In the genomic region with DNA sequence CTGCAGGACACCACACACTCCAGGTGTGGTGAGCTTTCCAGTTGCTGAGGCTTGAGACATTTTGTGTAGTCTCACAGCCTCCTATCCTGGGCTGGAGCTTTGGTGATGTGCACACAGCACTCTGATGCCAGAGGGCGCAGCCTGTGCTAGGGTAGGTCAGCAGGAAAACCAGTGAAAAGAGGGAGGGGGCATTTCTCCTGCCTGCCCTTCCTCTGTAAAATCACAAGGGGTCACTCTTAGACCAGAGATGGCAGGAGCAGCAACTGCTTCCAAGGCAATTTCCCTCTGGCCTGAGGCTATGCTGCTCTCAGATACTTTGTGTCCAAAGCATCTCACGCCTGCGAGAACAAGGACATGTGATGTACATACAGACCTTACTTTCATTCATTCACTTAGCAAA, we compare ENCODE assay signal across 8 cellular contexts. TPM values are rescaled to one million over a fixed set of nuclear protein-coding genes. Genes with fewer than 3 reads are reported as not detected.
DNase-seq lines count a peak whose midpoint lies in the region; ATAC-seq and TF ChIP-seq lines count a peak whose summit lies in the region.

No MANE protein-coding gene starts in this region.

- no peak for TF ChIP-seq EP300 in gastroesophageal sphincter (IDR thresholded peaks at IDR 0.05)

- no peak overlapping the region for H3K27ac ChIP-seq in gastroesophageal sphincter

- H3K4me1 ChIP-seq in gastroesophageal sphincter = peaks cover 0 to 24% (median 5%) of the 10 kb centered on the region in 3 donors

- 60% methylated on average over 1 of the region's 3 CpGs; no CpG with 5 or more reads in 1 of the 2 donors for WGBS in gastroesophageal sphincter (ENCODE audit: low coverage in 1 of 2), 2 donors

- H3K27me3 ChIP-seq in gastroesophageal sphincter = no peaks in the 10 kb centered on the region

- ATAC-seq in gastroesophageal sphincter = peak; percentile 28
- no peak for ATAC-seq in GM21528 (IDR thresholded peaks at IDR 0.05; ENCODE audit: low FRiP score, unreplicated experiment)
- no peak for ATAC-seq in GM18861 (IDR thresholded peaks at IDR 0.05; ENCODE audit: unreplicated experiment)

- DNase-seq in AG08396 (ENCODE audit: low spot score) (peak; percentile 55), GM12864 (ENCODE audit: low read depth) (peak; percentile 15), NCI-H1694 treated with DMSO at 0.1 percent for 48 hours (lab: John Stamatoyannopoulos, UW) (peak; percentile 35), renal cortical epithelial cell (ENCODE audit: low read depth) (peak; percentile 56)
- DNase-seq in activated CD4-positive, alpha-beta T cell treated with anti-CD3 and anti-CD28 coated beads, Interleukin-2, amount 50 U/mL, for 48 hours = peak; percentile 20 to 38

- H3K4me3 ChIP-seq in GM12864 (ENCODE audit: low read depth, low read length) (no peak overlapping the region), gastroesophageal sphincter (no peak overlapping the region)

- H3K9me3 ChIP-seq in gastroesophageal sphincter = no peaks in the 10 kb centered on the region

- peaks cover 0 to 82% of the 10 kb centered on the region in 2 donors for H3K36me3 ChIP-seq in gastroesophageal sphincter

- TF ChIP-seq CTCF in GM12864 (IDR thresholded peaks at IDR 0.05; ENCODE audit: low read depth, low read length, missing control alignments) (peak; percentile 66), gastroesophageal sphincter (IDR thresholded peaks at IDR 0.05) (peak in 3 of 4 experiments; percentile 39 to 55 (median 52))

- no peak for TF ChIP-seq POLR2A in gastroesophageal sphincter (IDR thresholded peaks at IDR 0.05)

RNA-seq across cellular contexts. Expression of a gene that starts 16.5 kb away (rescaled TPM):
- 10 to 100 TPM in 3 of 4 donors, 1 to 10 TPM in 1; 8.6 to 20.9 (median 16.6) TPM for total RNA-seq in gastroesophageal sphincter
- not detected in 2 replicates for total RNA-seq in renal cortical epithelial cell

RNA-seq across cellular contexts. Expression of a gene that starts 20.9 kb away (rescaled TPM):
- total RNA-seq in gastroesophageal sphincter (1 to 10 TPM; 1.2 to 7.0 (median 3.4) TPM), renal cortical epithelial cell (1.9 TPM in 1 of 2 replicates, not detected in the other)

RNA-seq across cellular contexts. Expression of a gene that starts 46.0 kb away (rescaled TPM):
- total RNA-seq in gastroesophageal sphincter (10 to 100 TPM; 14.6 to 30.2 (median 20.5) TPM), renal cortical epithelial cell (11.5 and 12.1 TPM in 2 replicates)

RNA-seq across cellular contexts. Expression of a gene that starts 56.8 kb away (rescaled TPM):
- total RNA-seq in gastroesophageal sphincter = 1 to 10 TPM in 1 of 4 donors, under 1 TPM in 2, not detected in 1; 0.27 to 9.7 (median 0.89) TPM
- not detected in 2 replicates for total RNA-seq in renal cortical epithelial cell
